Comparison of ENCODE assay signal across 12 cellular contexts in the genomic region with DNA sequence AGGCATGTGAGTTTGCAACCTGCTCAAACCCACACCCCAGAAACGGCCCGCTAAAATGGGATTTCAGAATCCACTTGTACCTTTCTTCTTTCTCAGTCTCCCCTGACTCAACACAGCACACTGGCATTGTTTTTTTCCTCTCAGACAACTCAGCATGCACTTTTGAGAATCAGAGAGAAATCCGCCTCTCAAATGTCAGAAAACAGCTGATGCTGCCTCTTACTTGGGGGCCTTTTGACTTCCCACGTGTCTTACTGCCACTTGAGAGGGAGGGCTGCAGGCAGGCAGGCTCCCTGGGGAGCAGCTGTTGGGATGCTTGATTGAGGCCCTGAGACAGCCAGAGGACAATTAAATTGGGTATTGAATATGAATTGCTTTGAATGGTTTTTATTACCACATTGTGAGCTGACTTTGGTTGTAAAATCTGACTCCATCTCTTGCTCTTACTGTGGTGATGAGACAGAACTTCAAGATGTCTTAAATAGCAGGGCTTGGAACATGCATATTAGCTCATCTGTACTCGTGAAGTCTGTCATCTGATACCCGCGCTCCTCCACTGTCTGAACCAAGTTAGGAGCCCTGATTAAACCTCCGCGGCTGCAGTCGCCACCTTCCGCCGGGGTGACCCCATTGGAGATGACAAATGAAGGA.
DNase-seq lines count a peak whose midpoint lies in the region; ATAC-seq and TF ChIP-seq lines count a peak whose summit lies in the region.
"Had no signal": no experiment of that assay in that cellular context is flagged by ENCODE, and none has a peak within 500 bp of the region (broad histone marks: within the 10 kb centered on the region; RNA-seq: fewer than 3 reads in every experiment).

No MANE protein-coding gene starts in this region.

- H3K27me3 Mint-ChIP-seq in activated naive CD4-positive, alpha-beta T cell treated with anti-CD3 and anti-CD28 coated beads for 36 hours (ENCODE audit: low read depth), result peaks cover 15% of the 10 kb centered on the region
- peaks cover 20% of the 10 kb centered on the region for H3K27me3 Mint-ChIP-seq in stimulated activated naive CD8-positive, alpha-beta T cell treated with anti-CD3 and anti-CD28 coated beads, Interleukin-15, Interleukin-2, amounts not matched to agents 100 ng/mL and 50 ng/mL, for 24 hours
- peaks cover 47% of the 10 kb centered on the region for H3K27me3 Mint-ChIP-seq in Calu3 (ENCODE audit: unreplicated experiment)

- intact Hi-C loops in activated naive CD4-positive, alpha-beta T cell treated with anti-CD3 and anti-CD28 coated beads for 36 hours (cut with micrococcal nuclease), result loop anchor here (1.0 to 5.0 kb wide), 6 partner anchors 43 to 1525 kb away; a partner anchor contains a TSS
- intact Hi-C loops in Calu3 (cut with micrococcal nuclease; ENCODE audit: unreplicated experiment), result loop anchor here (5.0 kb wide), 3 partner anchors 174 to 324 kb away; no protein-coding TSS in a partner anchor

- H3K9me3 Mint-ChIP-seq in activated naive CD4-positive, alpha-beta T cell treated with anti-CD3 and anti-CD28 coated beads for 36 hours, result no peaks in the 10 kb centered on the region
- no peaks in the 10 kb centered on the region for H3K9me3 Mint-ChIP-seq in stimulated activated naive CD8-positive, alpha-beta T cell treated with anti-CD3 and anti-CD28 coated beads, Interleukin-15, Interleukin-2, amounts not matched to agents 100 ng/mL and 50 ng/mL, for 24 hours
- no peaks in the 10 kb centered on the region for H3K9me3 Mint-ChIP-seq in Calu3 (ENCODE audit: low read depth, unreplicated experiment)

- peaks cover 27% of the 10 kb centered on the region for H3K4me1 Mint-ChIP-seq in activated naive CD4-positive, alpha-beta T cell treated with anti-CD3 and anti-CD28 coated beads for 36 hours (ENCODE audit: low read depth)
- H3K4me1 Mint-ChIP-seq in stimulated activated naive CD8-positive, alpha-beta T cell treated with anti-CD3 and anti-CD28 coated beads, Interleukin-15, Interleukin-2, amounts not matched to agents 100 ng/mL and 50 ng/mL, for 24 hours (ENCODE audit: low read depth), result peaks cover 38% of the 10 kb centered on the region
- H3K4me1 Mint-ChIP-seq in Calu3 (ENCODE audit: low read depth, unreplicated experiment), result no peaks in the 10 kb centered on the region

- H3K36me3 Mint-ChIP-seq in activated naive CD4-positive, alpha-beta T cell treated with anti-CD3 and anti-CD28 coated beads for 36 hours (ENCODE audit: low read depth), result no peaks in the 10 kb centered on the region
- H3K36me3 Mint-ChIP-seq in stimulated activated naive CD8-positive, alpha-beta T cell treated with anti-CD3 and anti-CD28 coated beads, Interleukin-15, Interleukin-2, amounts not matched to agents 100 ng/mL and 50 ng/mL, for 24 hours (ENCODE audit: low read depth), result no peaks in the 10 kb centered on the region
- no peaks in the 10 kb centered on the region for H3K36me3 Mint-ChIP-seq in Calu3 (ENCODE audit: insufficient read depth, unreplicated experiment)

- H3K27ac ChIP-seq in caudate nucleus (ENCODE audit: low read depth, low read length), result peak overlapping the region; percentile 41

- H3K27ac Mint-ChIP-seq in activated naive CD4-positive, alpha-beta T cell treated with anti-CD3 and anti-CD28 coated beads for 36 hours, result peak overlapping the region; percentile 81
- H3K27ac Mint-ChIP-seq in stimulated activated naive CD8-positive, alpha-beta T cell treated with anti-CD3 and anti-CD28 coated beads, Interleukin-15, Interleukin-2, amounts not matched to agents 100 ng/mL and 50 ng/mL, for 24 hours, result peak overlapping the region; percentile 93
- no peak overlapping the region for H3K27ac Mint-ChIP-seq in Calu3 (ENCODE audit: unreplicated experiment)

- peak; percentile 29 for DNase-seq in activated naive CD4-positive, alpha-beta T cell treated with anti-CD3 and anti-CD28 coated beads for 36 hours
- DNase-seq in activated naive CD4-positive, alpha-beta T cell treated with anti-CD3 and anti-CD28 coated beads, Interleukin-2, amount 50 U/mL, for 16 hours, result no peak
- peak; percentile 89 to 95 for DNase-seq in NCI-H524 (lab: John Stamatoyannopoulos, UW)
- DNase-seq in caudate nucleus (lab: John Stamatoyannopoulos, UW), result peak in 5 of 61 donors; percentile 13 to 61 (median 22)
- no peak for DNase-seq in Calu3
- no peak for DNase-seq in effector CD4-positive, alpha-beta T cell
- DNase-seq: CD4-positive, alpha-beta memory T cell; NCI-H226; SIG-M5; trophoblast cell had no signal

- no TSS peak for BruUV-seq in Calu3 (replicated peaks; lab: Mats Ljungman, UMichigan)

- CTCF ChIA-PET in activated naive CD4-positive, alpha-beta T cell treated with anti-CD3 and anti-CD28 coated beads for 36 hours (lab: Charles Lee), result interaction anchor here (0.6 to 2.5 kb wide), 9 partner anchors 10 to 245 kb away, joined by 3 to 9 read pairs (median 4); no protein-coding TSS in a partner anchor
- CTCF ChIA-PET in Calu3 (lab: Charles Lee), result no interaction called here

- ATAC-seq in GM19351 (IDR thresholded peaks at IDR 0.05; ENCODE audit: unreplicated experiment), result no peak

- TF ChIP-seq CTCF in Calu3 (IDR thresholded peaks at IDR 0.05; ENCODE audit: unreplicated experiment), result no peak

- H3K4me3 Mint-ChIP-seq in activated naive CD4-positive, alpha-beta T cell treated with anti-CD3 and anti-CD28 coated beads for 36 hours, result no peak overlapping the region
- H3K4me3 Mint-ChIP-seq in stimulated activated naive CD8-positive, alpha-beta T cell treated with anti-CD3 and anti-CD28 coated beads, Interleukin-15, Interleukin-2, amounts not matched to agents 100 ng/mL and 50 ng/mL, for 24 hours, result peak overlapping the region; percentile 19
- no peak overlapping the region for H3K4me3 Mint-ChIP-seq in Calu3 (ENCODE audit: low read depth, unreplicated experiment)
- H3K4me3 Mint-ChIP-seq: CD4-positive, alpha-beta memory T cell had no signal

Comparison
In these comparisons a context has a peak if more than half of its experiments do, and no peak if none do; other contexts are left out.
1. DNase-seq: peak in activated naive CD4-positive, alpha-beta T cell treated with anti-CD3 and anti-CD28 coated beads for 36 hours (single experiment) and NCI-H524 (2 of 2); none in activated naive CD4-positive, alpha-beta T cell treated with anti-CD3 and anti-CD28 coated beads, Interleukin-2, amount 50 U/mL, for 16 hours (single experiment), Calu3 (single experiment) and effector CD4-positive, alpha-beta T cell (single experiment).